ENCODE assay signal across 11 cellular contexts in genomic region chr21:26136686-26137085, GRCh38. TPM values are rescaled to one million over a fixed set of nuclear protein-coding genes. Genes with fewer than 3 reads are reported as not detected.
DNase-seq lines count a peak whose midpoint lies in the region; ATAC-seq and TF ChIP-seq lines count a peak whose summit lies in the region.
"Had no signal": no experiment of that assay in that cellular context is flagged by ENCODE, and none has a peak within 500 bp of the region (broad histone marks: within the 10 kb centered on the region; RNA-seq: fewer than 3 reads in every experiment).

No MANE protein-coding gene starts in this region.

- peak overlapping the region; percentile 66 for H3K4me3 Mint-ChIP-seq in T-helper 2 cell treated with Interferon-gamma antibody and Interleukin-4, amounts not matched to agents 5 μg/mL and 100 μg/mL, for 36 hours
- no peak overlapping the region for H3K4me3 Mint-ChIP-seq in glutamatergic neuron (ENCODE audit: unreplicated experiment)
- H3K4me3 Mint-ChIP-seq: activated naive CD4-positive, alpha-beta T cell treated with anti-CD3 and anti-CD28 coated beads for 36 hours; stimulated activated naive CD8-positive, alpha-beta T cell treated with anti-CD3 and anti-CD28 coated beads, Interleukin-15, Interleukin-2, amounts not matched to agents 100 ng/mL and 50 ng/mL, for 24 hours had no signal

- peak; percentile 47 for DNase-seq in GM06990 (ENCODE audit: extremely low read depth, insufficient read length)
- DNase-seq in T-helper 2 cell treated with Interferon-gamma antibody and Interleukin-4, amounts not matched to agents 5 μg/mL and 100 μg/mL, for 36 hours (ENCODE audit: low spot score), result peak; percentile 12
- no peak for DNase-seq in glutamatergic neuron
- DNase-seq in stimulated activated CD8-positive, alpha-beta memory T cell treated with anti-CD3 and anti-CD28 coated beads, Interleukin-4, amount 100 ng/mL, for 48 hours, result no peak
- no peak for DNase-seq in germinal center (ENCODE audit: low spot score)
- DNase-seq in iPS-NIHi7 (ENCODE audit: extremely low spot score), result no peak
- DNase-seq: activated naive CD4-positive, alpha-beta T cell treated with anti-CD3 and anti-CD28 coated beads for 36 hours; SHP77 had no signal

- no peaks in the 10 kb centered on the region for H3K36me3 ChIP-seq in GM06990 (ENCODE audit: control insufficient read depth, insufficient read depth, low read length)

- H3K27me3 Mint-ChIP-seq in T-helper 2 cell treated with Interferon-gamma antibody and Interleukin-4, amounts not matched to agents 5 μg/mL and 100 μg/mL, for 36 hours (ENCODE audit: low read depth), result no peaks in the 10 kb centered on the region
- H3K27me3 Mint-ChIP-seq in glutamatergic neuron (ENCODE audit: unreplicated experiment), result peaks cover 1% of the 10 kb centered on the region
- H3K27me3 Mint-ChIP-seq: stimulated activated naive CD8-positive, alpha-beta T cell treated with anti-CD3 and anti-CD28 coated beads, Interleukin-15, Interleukin-2, amounts not matched to agents 100 ng/mL and 50 ng/mL, for 24 hours had no signal

- H3K9me3 Mint-ChIP-seq in T-helper 2 cell treated with Interferon-gamma antibody and Interleukin-4, amounts not matched to agents 5 μg/mL and 100 μg/mL, for 36 hours, result no peaks in the 10 kb centered on the region
- H3K9me3 Mint-ChIP-seq in glutamatergic neuron (ENCODE audit: unreplicated experiment), result peaks cover 2% of the 10 kb centered on the region
- H3K9me3 Mint-ChIP-seq: activated naive CD4-positive, alpha-beta T cell treated with anti-CD3 and anti-CD28 coated beads for 36 hours; stimulated activated naive CD8-positive, alpha-beta T cell treated with anti-CD3 and anti-CD28 coated beads, Interleukin-15, Interleukin-2, amounts not matched to agents 100 ng/mL and 50 ng/mL, for 24 hours had no signal

- no peaks in the 10 kb centered on the region for H3K27me3 ChIP-seq in GM06990 (replicated peaks; ENCODE audit: control insufficient read depth, insufficient read depth, low read length)

- H3K4me3 ChIP-seq in GM06990 (replicated peaks; ENCODE audit: low read depth, low read length), result no peak overlapping the region

- peak; percentile 99 for ATAC-seq in GM19372 (IDR thresholded peaks at IDR 0.05; ENCODE audit: low read depth, unreplicated experiment)
- ATAC-seq in HG02981 (IDR thresholded peaks at IDR 0.05; ENCODE audit: unreplicated experiment), result peak; percentile 91

- H3K36me3 Mint-ChIP-seq in T-helper 2 cell treated with Interferon-gamma antibody and Interleukin-4, amounts not matched to agents 5 μg/mL and 100 μg/mL, for 36 hours (ENCODE audit: low read depth), result peaks cover 6% of the 10 kb centered on the region
- H3K36me3 Mint-ChIP-seq in glutamatergic neuron (ENCODE audit: unreplicated experiment), result no peaks in the 10 kb centered on the region

- peaks cover 21% of the 10 kb centered on the region for H3K4me1 Mint-ChIP-seq in T-helper 2 cell treated with Interferon-gamma antibody and Interleukin-4, amounts not matched to agents 5 μg/mL and 100 μg/mL, for 36 hours (ENCODE audit: low read depth)
- H3K4me1 Mint-ChIP-seq in glutamatergic neuron (ENCODE audit: low read depth, unreplicated experiment), result peaks cover 13% of the 10 kb centered on the region

- TF ChIP-seq CTCF in GM06990 (IDR thresholded peaks at IDR 0.05; ENCODE audit: insufficient read depth, low read length, poor library complexity, severe bottlenecking), result no peak
- no peak for TF ChIP-seq CTCF in glutamatergic neuron (IDR thresholded peaks at IDR 0.05; ENCODE audit: partially characterized antibody, unreplicated experiment)

- no peak overlapping the region for H3K27ac Mint-ChIP-seq in T-helper 2 cell treated with Interferon-gamma antibody and Interleukin-4, amounts not matched to agents 5 μg/mL and 100 μg/mL, for 36 hours
- H3K27ac Mint-ChIP-seq in glutamatergic neuron (ENCODE audit: unreplicated experiment), result no peak overlapping the region
- H3K27ac Mint-ChIP-seq: activated naive CD4-positive, alpha-beta T cell treated with anti-CD3 and anti-CD28 coated beads for 36 hours had no signal

RNA-seq across cellular contexts. Expression of gene APP, which starts 33.9 kb away (rescaled TPM):
- 735 TPM for total RNA-seq in glutamatergic neuron (ENCODE audit: unreplicated experiment)

Comparison
In these comparisons a context has a peak if more than half of its experiments do, and no peak if none do; other contexts are left out.
1. DNase-seq: peak in GM06990 (single experiment) and T-helper 2 cell treated with Interferon-gamma antibody and Interleukin-4, amounts not matched to agents 5 μg/mL and 100 μg/mL, for 36 hours (single experiment); none in glutamatergic neuron (single experiment), stimulated activated CD8-positive, alpha-beta memory T cell treated with anti-CD3 and anti-CD28 coated beads, Interleukin-4, amount 100 ng/mL, for 48 hours (single experiment), germinal center (single experiment) and iPS-NIHi7 (single experiment).